2 cellular contexts compared by ENCODE assay signal in genomic region chr1:7298145-7298544, GRCh38.
TF ChIP-seq lines count a peak whose summit lies in the region.

No MANE protein-coding gene starts in this region.

TF ChIP-seq in HCT116, 20 proteins besides CTCF, POLR2A, EP300 and RAD21 (continued from another document):
- TF ChIP-seq ZBTB33 (IDR thresholded peaks at IDR 0.05; ENCODE audit: extremely low read depth, insufficient replicate concordance, low read length) (no peak), ELF1 (IDR thresholded peaks at IDR 0.05; ENCODE audit: borderline replicate concordance, low read depth) (no peak)

TF ChIP-seq in WTC11, 78 proteins besides CTCF, POLR2A, EP300 and RAD21 (continued from another document):
- TF ChIP-seq ARID4B (CRISPR knock-in tag; IDR thresholded peaks at IDR 0.05; ENCODE audit: borderline replicate concordance) (no peak), GRHL2 (CRISPR knock-in tag; IDR thresholded peaks at IDR 0.05; ENCODE audit: insufficient replicate concordance, severe bottlenecking) (no peak), ZNF423 (CRISPR knock-in tag; IDR thresholded peaks at IDR 0.05) (peak; percentile 98), FOXP4 (CRISPR knock-in tag; IDR thresholded peaks at IDR 0.05) (0 out of 2 replicates have a peak, but pooled peaks have one; percentile 37), MAX (CRISPR knock-in tag; IDR thresholded peaks at IDR 0.05) (no peak), SP1 (CRISPR knock-in tag; conservative IDR thresholded peaks at IDR 0.05) (0 out of 2 replicates have a peak, but pooled peaks have one; percentile 24), CDX4 (CRISPR knock-in tag; IDR thresholded peaks at IDR 0.05; ENCODE audit: borderline replicate concordance) (no peak), TEAD1 (CRISPR knock-in tag; IDR thresholded peaks at IDR 0.05) (peak; percentile 59; the same call in 1 of the 2 replicates)
